In genomic region chr6:152750694-152751093, GRCh38 we compare ENCODE assay signal across 11 cellular contexts. TPM values are rescaled to one million over a fixed set of nuclear protein-coding genes. Genes with fewer than 3 reads are reported as not detected.
DNase-seq lines count a peak whose midpoint lies in the region; ATAC-seq, FAIRE-seq and TF ChIP-seq lines count a peak whose summit lies in the region.
"Had no signal": no experiment of that assay in that cellular context is flagged by ENCODE, and none has a peak within 500 bp of the region (broad histone marks: within the 10 kb centered on the region; RNA-seq: fewer than 3 reads in every experiment).

Gene VIP, plus strand, starts transcription at chr6:152750797. Its CDS starts 1,381 bp downstream, at chr6:152752178.

- no peaks in the 10 kb centered on the region for H3K27me3 ChIP-seq in Karpas-422 (ENCODE audit: low read length)
- no peaks in the 10 kb centered on the region for H3K27me3 ChIP-seq in GM12878 (replicated peaks in 1 of 2; ENCODE audit: control insufficient read depth in 2 of 2, insufficient read depth in 2 of 2, low read length in 1 of 2)

- H3K27ac ChIP-seq in Karpas-422 (ENCODE audit: low read length) (no peak within 1 kb of the TSS), GM12878 (ENCODE audit: control insufficient read depth, insufficient read depth) (no peak within 1 kb of the TSS)

- no peaks in the 10 kb centered on the region for H3K79me2 ChIP-seq in Karpas-422 (ENCODE audit: low read length)
- H3K79me2 ChIP-seq in GM12878 (ENCODE audit: control insufficient read depth, insufficient read depth, low read length) = no peaks in the 10 kb centered on the region

- no peaks in the 10 kb centered on the region for H4K20me1 ChIP-seq in Karpas-422 (ENCODE audit: insufficient read depth, low read depth, low read length)
- no peaks in the 10 kb centered on the region for H4K20me1 ChIP-seq in GM12878 (ENCODE audit: control insufficient read depth, insufficient read depth)

- TF ChIP-seq EP300 in GM12878 (IDR thresholded peaks at IDR 0.05; ENCODE audit: borderline replicate concordance in 1 of 2, control insufficient read depth in 1 of 2, low read depth in 2 of 2, low read length in 2 of 2) = no peak

- H3K4me3 ChIP-seq in Karpas-422 (ENCODE audit: low read length) = no peak within 1 kb of the TSS
- no peak within 1 kb of the TSS for H3K4me3 ChIP-seq in GM12878

- no peak for TF ChIP-seq CTCF in GM12878 (IDR thresholded peaks at IDR 0.05 in 2 of 3, conservative IDR thresholded peaks at IDR 0.05 in 1 of 3; ENCODE audit: control insufficient read depth in 2 of 3, extremely low read depth in 1 of 3, insufficient read depth in 1 of 3, low read depth in 3 of 3, low read length in 3 of 3)

- WGBS in GM12878 (ENCODE audit: insufficient coverage, insufficient replicate concordance, low lambda C conversion rate, missing lambda C conversion rate) = 11% methylated on average over 5 of the region's 5 CpGs

- no peak for FAIRE-seq in GM12878 (lab: Jason Lieb, UNC)

- H2AFZ ChIP-seq in Karpas-422 (ENCODE audit: low read length) = no peak within 1 kb of the TSS
- no peak within 1 kb of the TSS for H2AFZ ChIP-seq in GM12878 (ENCODE audit: control insufficient read depth, low read depth, low read length)

- in situ Hi-C loops in GM12878 (cut with MboI) = no loop called here

- ATAC-seq in GM12878 (peak; percentile 52; the same call in 2 of the 3 replicates), left lobe of liver (peak; percentile 48), GM18498 (IDR thresholded peaks at IDR 0.05; ENCODE audit: unreplicated experiment) (no peak)

- H3K4me2 ChIP-seq in Karpas-422 (ENCODE audit: low read depth, low read length, poor library complexity, severe bottlenecking) = no peak within 1 kb of the TSS
- no peak within 1 kb of the TSS for H3K4me2 ChIP-seq in GM12878 (ENCODE audit: control insufficient read depth, insufficient read depth)

- CTCF ChIA-PET in GM12878 (lab: Yijun Ruan, JAX) = interaction anchor here (1.0 kb wide), 1 partner anchor 275 kb away, joined by 4 read pairs; no protein-coding TSS in a partner anchor

- no peaks in the 10 kb centered on the region for H3K36me3 ChIP-seq in Karpas-422 (ENCODE audit: insufficient read depth, low read length)
- no peaks in the 10 kb centered on the region for H3K36me3 ChIP-seq in GM12878 (ENCODE audit: control insufficient read depth in 2 of 2, insufficient read depth in 2 of 2, low read length in 1 of 2)

- no TSS peak for BruUV-seq in GM12878 (replicated peaks; lab: Mats Ljungman, UMichigan)

- H3K9ac ChIP-seq in Karpas-422 (ENCODE audit: low read length) (no peak within 1 kb of the TSS), GM12878 (ENCODE audit: control insufficient read depth, insufficient read depth, low read length) (no peak within 1 kb of the TSS)

- POLR2A ChIA-PET in GM12878 (lab: Charles Lee) = no interaction called here

- SMC1A ChIA-PET in GM12878 (lab: Charles Lee; ENCODE audit: uncharacterized antibody, unreplicated experiment) = no interaction called here

- intact Hi-C loops in GM12878 (cut with micrococcal nuclease; ENCODE audit: unreplicated experiment) = no loop called here

- H3K4me1 ChIP-seq in Karpas-422 (ENCODE audit: low read length) (no peaks in the 10 kb centered on the region), GM12878 (ENCODE audit: control insufficient read depth, insufficient read depth, low read length) (no peaks in the 10 kb centered on the region)

- no peak for TF ChIP-seq POLR2A in GM12878 (IDR thresholded peaks at IDR 0.05; ENCODE audit: low read depth, low read length)

- TF ChIP-seq RAD21 in GM12878 (IDR thresholded peaks at IDR 0.05; ENCODE audit: insufficient read depth, low read depth, low read length) = no peak

- DNase-seq in EH (ENCODE audit: low read depth) (peak; percentile 56), Karpas-422 (peak; percentile 55), GM12878 (ENCODE audit: low read depth, low spot score) (no peak), left lobe of liver (ENCODE audit: low spot score) (no peak), GF-D8 (lab: John Stamatoyannopoulos, UW) (no peak), occipital lobe (lab: John Stamatoyannopoulos, UW) (no peak), NCI-H187 (lab: John Stamatoyannopoulos, UW) (no peak)
- DNase-seq: activated CD8-positive, alpha-beta memory T cell treated with anti-CD3 and anti-CD28 coated beads, Interleukin-2, amount 50 U/mL, for 48 hours; DMS153; naive B cell had no signal

- RAD21 ChIA-PET in GM12878 (lab: Charles Lee; ENCODE audit: unreplicated experiment) = no interaction called here

- no peaks in the 10 kb centered on the region for H3K9me3 ChIP-seq in Karpas-422 (ENCODE audit: low read length)
- no peaks in the 10 kb centered on the region for H3K9me3 ChIP-seq in GM12878 (replicated peaks; ENCODE audit: control insufficient read depth, insufficient read depth, low read length)

- H3K9me2 ChIP-seq in Karpas-422 (replicated peaks; ENCODE audit: insufficient read depth, low read length) = no peaks in the 10 kb centered on the region

TF ChIP-seq in GM12878, 131 proteins besides CTCF, POLR2A, EP300 and RAD21:
- TF ChIP-seq CHD2 (IDR thresholded peaks at IDR 0.05; ENCODE audit: borderline replicate concordance, low read depth, low read length) = no peak
- no peak for TF ChIP-seq IRF4 (IDR thresholded peaks at IDR 0.05; ENCODE audit: low read depth, low read length)
- TF ChIP-seq REST (IDR thresholded peaks at IDR 0.05; ENCODE audit: low read depth, low read length) = peak; percentile 83

RNA-seq across cellular contexts. Expression of gene VIP, which starts in this region (rescaled TPM):
- total RNA-seq in Karpas-422 (2014; rRNA removed; shearing (Covaris generic); ENCODE audit: low replicate concordance) = not detected in 2 replicates
- total RNA-seq in GM12878 (2013; cell fraction: nucleolus; rRNA removed) = not detected in 2 replicates
- total RNA-seq in GM12878 (2014; rRNA removed) = not detected in 2 replicates
- not detected in 2 replicates for total RNA-seq in GM12878 (2014; rRNA removed; fragmentation: Illumina TruSeq; extraction: Trizol)
- 0.23 TPM in 1 of 2 replicates, not detected in the other for total RNA-seq in GM12878 (2021)
- polyA plus RNA-seq in GM12878 (2011; ENCODE audit: low read depth) = not detected
- polyA plus RNA-seq in GM12878 (2011; rRNA removed) = not detected in 2 replicates
- not detected in 2 replicates for polyA plus RNA-seq in GM12878 (2011; cell fraction: cytosol; rRNA removed)
- polyA plus RNA-seq in GM12878 (2011; cell fraction: nucleus; rRNA removed) = not detected in 2 replicates
- polyA plus RNA-seq in GM12878 (2012) = not detected in 2 replicates
- polyA plus RNA-seq in GM12878 (2014; fragmentation: Illumina TruSeq; extraction: Trizol) = not detected in 2 replicates
- polyA plus RNA-seq in GM12878 (2014; fragmentation: Nextera tagmentation; extraction: Ambion mirVana) = not detected
- not detected in 2 replicates for polyA plus RNA-seq in GM12878 (2014; rRNA removed)
- polyA plus RNA-seq in GM12878 (2016; fragmentation: Nextera tagmentation; extraction: Ambion mirVana) = not detected
- polyA minus RNA-seq in GM12878 (2011; rRNA and poly(A)+ RNA removed) = not detected in 2 replicates
- not detected in 2 replicates for polyA minus RNA-seq in GM12878 (2011; cell fraction: cytosol; rRNA and poly(A)+ RNA removed)
- not detected in 2 replicates for polyA minus RNA-seq in GM12878 (2011; cell fraction: nucleus; rRNA and poly(A)+ RNA removed)
- 0.15 TPM for total RNA-seq in left lobe of liver
- total RNA-seq in occipital lobe = 4.8 TPM

Comparison
In these comparisons a context has a peak if more than half of its experiments do, and no peak if none do; other contexts are left out.
1. Peak in DNase-seq in Karpas-422; RNA of the gene not detected or under 1 TPM.
2. Peak in ATAC-seq in GM12878; RNA of the gene not detected or under 1 TPM.
3. Peak in ATAC-seq in left lobe of liver; RNA of the gene not detected or under 1 TPM.